In genomic region chr1:111192643-111193519, GRCh38 we compare ENCODE assay signal across 9 cellular contexts. TPM values are rescaled to one million over a fixed set of nuclear protein-coding genes. Genes with fewer than 3 reads are reported as not detected.
DNase-seq lines count a peak whose midpoint lies in the region; ATAC-seq and TF ChIP-seq lines count a peak whose summit lies in the region.
"Had no signal": no experiment of that assay in that cellular context is flagged by ENCODE, and none has a peak within 500 bp of the region (broad histone marks: within the 10 kb centered on the region; RNA-seq: fewer than 3 reads in every experiment).

No MANE protein-coding gene starts in this region.

- H3K4me3 Mint-ChIP-seq in T-cell: peak overlapping the region; percentile 3 to 98 (median 58)

- H3K9me3 Mint-ChIP-seq in T-cell: no peaks in the 10 kb centered on the region

- ATAC-seq in T-cell (replicated peaks in 1 of 4) (peak in 1 of 4 experiments; percentile 59), GM21360 (IDR thresholded peaks at IDR 0.05; ENCODE audit: unreplicated experiment) (no peak)
- peak; percentile 11 for ATAC-seq in stimulated activated naive CD8-positive, alpha-beta T cell treated with anti-CD3 and anti-CD28 coated beads, Interleukin-15, Interleukin-2, amounts not matched to agents 100 U/mL and 50 U/mL, for 24 hours

- TF ChIP-seq CTCF in fibroblast of villous mesenchyme (IDR thresholded peaks at IDR 0.05; ENCODE audit: insufficient read depth, low read depth, low read length): no peak

- H3K4me3 ChIP-seq in fibroblast of villous mesenchyme (ENCODE audit: low read depth, low read length): no peak overlapping the region

- peak; percentile 31 for DNase-seq in SKM-1 treated with dmso at 0.1 percent for 144 hours (lab: John Stamatoyannopoulos, UW; ENCODE audit: unreplicated experiment)
- no peak for DNase-seq in SKM-1 (lab: John Stamatoyannopoulos, UW; ENCODE audit: unreplicated experiment)
- peak in 3 of 34 experiments; percentile 19 to 34 (median 28) for DNase-seq in T-cell
- peak; percentile 39 for DNase-seq in fibroblast of villous mesenchyme (ENCODE audit: low read depth)
- DNase-seq in stimulated activated naive CD8-positive, alpha-beta T cell treated with anti-CD3 and anti-CD28 coated beads, Interleukin-15, Interleukin-2, amounts not matched to agents 100 U/mL and 50 U/mL, for 24 hours: no peak
- no peak for DNase-seq in HuH-7 (ENCODE audit: low spot score)
- no peak for DNase-seq in HPDE6-E6E7 (ENCODE audit: extremely low spot score)

- H3K4me1 Mint-ChIP-seq in T-cell: peaks cover 100% of the 10 kb centered on the region in 3 donors

- CTCF ChIA-PET in T-cell (lab: Charles Lee): interaction anchor here (1.0 to 1.6 kb wide), 4 partner anchors 23 to 141 kb away, joined by 3 to 7 read pairs (median 5); no protein-coding TSS in a partner anchor

- H3K27ac Mint-ChIP-seq in T-cell: peak overlapping the region; percentile 95 to 99

- peaks cover 90% of the 10 kb centered on the region for H3K36me3 Mint-ChIP-seq in T-cell

- POLR2A ChIA-PET in T-cell (lab: Charles Lee): interaction anchor here (0.6 to 0.7 kb wide), 2 partner anchors 25 to 85 kb away, joined by 3 to 4 read pairs; no protein-coding TSS in a partner anchor

- no peaks in the 10 kb centered on the region for H3K27me3 Mint-ChIP-seq in T-cell

RNA-seq across cellular contexts. Expression of gene DENND2D, which starts 7.6 kb away (rescaled TPM):
- total RNA-seq in T-cell: 100 to 1,000 TPM; 128 to 234 (median 222) TPM
- 2.3 and 4.3 TPM in 2 replicates for total RNA-seq in fibroblast of villous mesenchyme

RNA-seq across cellular contexts. Expression of gene CHI3L2, which starts 34.6 kb away (rescaled TPM):
- total RNA-seq in T-cell: 10 to 100 TPM in 4 of 5 donors, 1 to 10 TPM in 1; 3.6 to 28.1 (median 10.9) TPM
- total RNA-seq in fibroblast of villous mesenchyme: not detected in 2 replicates
- total RNA-seq: lung microvascular endothelial cell had no signal

RNA-seq across cellular contexts. Expression of gene CEPT1, which starts 52.9 kb away (rescaled TPM):
- total RNA-seq in T-cell (10 to 100 TPM; 33.2 to 42.3 (median 36.3) TPM), fibroblast of villous mesenchyme (24.8 and 59.2 TPM in 2 replicates)

RNA-seq across cellular contexts. Expression of gene DRAM2, which starts 53.0 kb away (rescaled TPM):
- total RNA-seq in T-cell (10 to 100 TPM; 28.5 to 36.7 (median 31.5) TPM), fibroblast of villous mesenchyme (37.7 and 58.3 TPM in 2 replicates)

Comparison
In these comparisons a context has a peak if more than half of its experiments do, and no peak if none do; other contexts are left out.
1. DNase-seq: peak in SKM-1 treated with dmso at 0.1 percent for 144 hours (single experiment) and fibroblast of villous mesenchyme (single experiment); none in SKM-1 (single experiment), stimulated activated naive CD8-positive, alpha-beta T cell treated with anti-CD3 and anti-CD28 coated beads, Interleukin-15, Interleukin-2, amounts not matched to agents 100 U/mL and 50 U/mL, for 24 hours (single experiment), HuH-7 (single experiment) and HPDE6-E6E7 (single experiment).
2. RNA of gene DENND2D, which starts 7.6 kb away (total RNA-seq): 128 to 234 TPM in T-cell; 2.3 to 4.3 TPM in fibroblast of villous mesenchyme; every median in the first group is over 10 times any median in the second.